ENCODE assay signal across 8 cellular contexts in the genomic region with DNA sequence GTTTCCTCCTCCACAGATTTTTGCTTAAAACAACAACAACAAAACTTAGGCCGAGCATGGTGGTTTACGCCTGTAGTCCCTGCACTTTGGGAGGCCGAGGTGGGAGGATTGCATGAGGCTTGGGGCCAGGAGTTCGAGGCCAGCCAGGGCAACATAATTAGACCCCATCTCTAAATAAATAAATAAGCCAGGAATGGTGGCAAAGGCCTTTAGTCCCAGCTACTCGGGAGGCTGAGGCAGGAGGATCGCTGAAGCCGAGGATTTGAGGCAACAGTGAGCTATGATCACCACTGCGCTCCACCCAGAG. TPM values are rescaled to one million over a fixed set of nuclear protein-coding genes. Genes with fewer than 3 reads are reported as not detected.
DNase-seq lines count a peak whose midpoint lies in the region; ATAC-seq and TF ChIP-seq lines count a peak whose summit lies in the region.
"Had no signal": no experiment of that assay in that cellular context is flagged by ENCODE, and none has a peak within 500 bp of the region (broad histone marks: within the 10 kb centered on the region; RNA-seq: fewer than 3 reads in every experiment).

No MANE protein-coding gene starts in this region.

- peaks cover 18% of the 10 kb centered on the region for H4K20me1 ChIP-seq in GM23338 (replicated peaks; ENCODE audit: insufficient read depth)

- H3F3A ChIP-seq in GM23338 (replicated peaks; ENCODE audit: low read depth) = peaks cover 19% of the 10 kb centered on the region

- H3K4me3 ChIP-seq in GM23338 (peak overlapping the region; percentile 95), Panc1 (ENCODE audit: low read depth in 2 of 2, low read length in 2 of 2) (no peak overlapping the region; a peak in 1 of 4 replicates), skeletal muscle satellite cell (ENCODE audit: low read length) (peak overlapping the region; percentile 91)

- H3K9me3 Mint-ChIP-seq in GM23338 (no peaks in the 10 kb centered on the region), endothelial cell (ENCODE audit: unreplicated experiment) (no peaks in the 10 kb centered on the region)

- peaks cover 28% of the 10 kb centered on the region for H3K79me2 ChIP-seq in GM23338 (replicated peaks; ENCODE audit: insufficient read depth)

- peaks cover 13% of the 10 kb centered on the region for H3K4me1 Mint-ChIP-seq in GM23338
- H3K4me1 Mint-ChIP-seq in endothelial cell (ENCODE audit: unreplicated experiment) = peaks cover 22% of the 10 kb centered on the region

- H3K4me3 Mint-ChIP-seq in GM23338 = peak overlapping the region; percentile 89
- H3K4me3 Mint-ChIP-seq in endothelial cell (ENCODE audit: unreplicated experiment) = peak overlapping the region; percentile 93

- H3K27ac Mint-ChIP-seq in GM23338 (no peak overlapping the region), endothelial cell (ENCODE audit: unreplicated experiment) (peak overlapping the region; percentile 96)

- intact Hi-C loops in Panc1 (cut with micrococcal nuclease; ENCODE audit: unreplicated experiment) = no loop called here

- peak overlapping the region; percentile 95 for H3K4me2 ChIP-seq in GM23338
- H3K4me2 ChIP-seq in skeletal muscle satellite cell (ENCODE audit: low read length) = peak overlapping the region; percentile 97

- H3K4me1 ChIP-seq in GM23338 (ENCODE audit: insufficient read depth) (peaks cover 19% of the 10 kb centered on the region), Panc1 (ENCODE audit: control insufficient read depth, insufficient read depth, low read length) (peaks cover 24% of the 10 kb centered on the region), skeletal muscle satellite cell (ENCODE audit: control insufficient read depth, insufficient read depth, low read length) (peaks cover 17% of the 10 kb centered on the region)

- POLR2A ChIA-PET in Panc1 (lab: Charles Lee) = interaction anchor here (0.9 kb wide), 1 partner anchor 41 kb away, joined by 4 read pairs; no protein-coding TSS in a partner anchor

- H3K9ac ChIP-seq in skeletal muscle satellite cell (ENCODE audit: low read depth, low read length) = peak overlapping the region; percentile 97

- CTCF ChIA-PET in Panc1 (lab: Charles Lee) = no interaction called here

- H3K9me2 ChIP-seq in GM23338 (ENCODE audit: insufficient read depth) = no peaks in the 10 kb centered on the region

- no peak overlapping the region for H3K27ac ChIP-seq in GM23338 (ENCODE audit: low read depth)
- peak overlapping the region; percentile 99 for H3K27ac ChIP-seq in Panc1 (ENCODE audit: low read length)

- DNase-seq in GM23338 (ENCODE audit: low spot score) (no peak), Panc1 (ENCODE audit: low read depth, low spot score) (no peak), endothelial cell (ENCODE audit: low spot score) (no peak), NCI-H2081 (lab: John Stamatoyannopoulos, UW) (no peak), NCI-H69 (lab: John Stamatoyannopoulos, UW) (no peak)
- DNase-seq: NCI-H524 treated with DMSO at 0.1 percent for 48 hours had no signal

- no TSS peak for BruUV-seq in Panc1 (replicated peaks; lab: Mats Ljungman, UMichigan)

- peak overlapping the region; percentile 23; the same call in 1 of the 2 replicates for H2AFZ ChIP-seq in GM23338

- no peak for TF ChIP-seq CTCF in GM23338 (conservative IDR thresholded peaks at IDR 0.05; ENCODE audit: low read depth in 2 of 2)
- TF ChIP-seq CTCF in Panc1 (IDR thresholded peaks at IDR 0.05) = no peak
- no peak for TF ChIP-seq CTCF in endothelial cell (IDR thresholded peaks at IDR 0.05; ENCODE audit: unreplicated experiment)

- H3K36me3 ChIP-seq in GM23338 (ENCODE audit: insufficient read depth) = no peaks in the 10 kb centered on the region
- no peaks in the 10 kb centered on the region; the same call in 1 of the 2 replicates for H3K36me3 ChIP-seq in Panc1 (ENCODE audit: control insufficient read depth, insufficient read depth, low read length)
- H3K36me3 ChIP-seq in skeletal muscle satellite cell (ENCODE audit: insufficient read depth, low read length) = no peaks in the 10 kb centered on the region

- no peaks in the 10 kb centered on the region; the same call in 2 of the 3 replicates for H3K36me3 Mint-ChIP-seq in GM23338 (ENCODE audit: low read depth)
- peaks cover 11% of the 10 kb centered on the region for H3K36me3 Mint-ChIP-seq in endothelial cell (ENCODE audit: low read depth, unreplicated experiment)

- ATAC-seq in GM23338 (no peak), Panc1 (no peak), HG03354 (IDR thresholded peaks at IDR 0.05; ENCODE audit: poor library complexity, severe bottlenecking, unreplicated experiment) (no peak)

- H3K9me3 ChIP-seq in Panc1 (ENCODE audit: control insufficient read depth, insufficient read depth, low read depth, low read length) = no peaks in the 10 kb centered on the region
- no peaks in the 10 kb centered on the region for H3K9me3 ChIP-seq in skeletal muscle satellite cell (replicated peaks; ENCODE audit: low read length)

- H3K27me3 ChIP-seq in GM23338 (ENCODE audit: insufficient read depth) = no peaks in the 10 kb centered on the region
- H3K27me3 ChIP-seq in Panc1 (ENCODE audit: control insufficient read depth, insufficient read depth, low read length) = no peaks in the 10 kb centered on the region
- H3K27me3 ChIP-seq in skeletal muscle satellite cell (ENCODE audit: control insufficient read depth, insufficient read depth, low read length) = no peaks in the 10 kb centered on the region

- peaks cover 13% of the 10 kb centered on the region for H3K27me3 Mint-ChIP-seq in GM23338 (ENCODE audit: insufficient read depth, low read depth, poor library complexity)
- H3K27me3 Mint-ChIP-seq in endothelial cell (ENCODE audit: unreplicated experiment) = peaks cover 17% of the 10 kb centered on the region

- in situ Hi-C loops in Panc1 (cut with HindIII; ENCODE audit: low pct_unique_long_range_greater_than_20kb, low sequenced_read_pairs) = no loop called here

TF ChIP-seq in GM23338, 12 proteins besides CTCF, POLR2A, EP300 and RAD21 (continues in another document):
- TF ChIP-seq NANOG (IDR thresholded peaks at IDR 0.05; ENCODE audit: borderline replicate concordance) (no peak), EZH2 (IDR thresholded peaks at IDR 0.05; ENCODE audit: low read depth, unreplicated experiment) (no peak), JUNB (IDR thresholded peaks at IDR 0.05; ENCODE audit: unreplicated experiment) (no peak), POLR2AphosphoS5 (IDR thresholded peaks at IDR 0.05; ENCODE audit: low read depth) (no peak), REST (IDR thresholded peaks at IDR 0.05; ENCODE audit: unreplicated experiment) (no peak), ZNF331 (CRISPR knock-in tag; IDR thresholded peaks at IDR 0.05; ENCODE audit: low read depth) (no peak), STAT1 (IDR thresholded peaks at IDR 0.05; ENCODE audit: unreplicated experiment) (no peak), EZH2phosphoT487 (IDR thresholded peaks at IDR 0.05; ENCODE audit: unreplicated experiment) (no peak), ZNF114 (CRISPR knock-in tag; IDR thresholded peaks at IDR 0.05) (no peak)
- TF ChIP-seq, protein P1, sequence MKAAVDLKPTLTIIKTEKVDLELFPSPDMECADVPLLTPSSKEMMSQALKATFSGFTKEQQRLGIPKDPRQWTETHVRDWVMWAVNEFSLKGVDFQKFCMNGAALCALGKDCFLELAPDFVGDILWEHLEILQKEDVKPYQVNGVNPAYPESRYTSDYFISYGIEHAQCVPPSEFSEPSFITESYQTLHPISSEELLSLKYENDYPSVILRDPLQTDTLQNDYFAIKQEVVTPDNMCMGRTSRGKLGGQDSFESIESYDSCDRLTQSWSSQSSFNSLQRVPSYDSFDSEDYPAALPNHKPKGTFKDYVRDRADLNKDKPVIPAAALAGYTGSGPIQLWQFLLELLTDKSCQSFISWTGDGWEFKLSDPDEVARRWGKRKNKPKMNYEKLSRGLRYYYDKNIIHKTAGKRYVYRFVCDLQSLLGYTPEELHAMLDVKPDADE (IDR thresholded peaks at IDR 0.05) = no peak

RNA-seq across cellular contexts. Expression of gene HP1BP3, which starts 1.3 kb away (rescaled TPM):
- total RNA-seq in GM23338 (2014; rRNA removed; shearing (Covaris generic)) = 85.5 and 89.1 TPM in 2 replicates
- polyA plus RNA-seq in GM23338 (2016; fragmentation: Nextera tagmentation; extraction: Ambion mirVana) = 112 and 117 TPM in 2 replicates
- total RNA-seq in Panc1 (2021; ENCODE audit: unreplicated experiment) (263 TPM), endothelial cell (ENCODE audit: unreplicated experiment) (164 TPM)
- 147 TPM for polyA plus RNA-seq in Panc1 (2012; ENCODE audit: insufficient read length)
- total RNA-seq in skeletal muscle satellite cell (2012; rRNA removed) = 125 and 137 TPM in 2 replicates

RNA-seq across cellular contexts. Expression of gene SH2D5, which starts 55.9 kb away (rescaled TPM):
- total RNA-seq in GM23338 (2014; rRNA removed; shearing (Covaris generic)) = 24.8 and 29.2 TPM in 2 replicates
- polyA plus RNA-seq in GM23338 (2016; fragmentation: Nextera tagmentation; extraction: Ambion mirVana) = 4.6 and 5.0 TPM in 2 replicates
- total RNA-seq in Panc1 (2021; ENCODE audit: unreplicated experiment) = 23.3 TPM
- 12.9 TPM for polyA plus RNA-seq in Panc1 (2012; ENCODE audit: insufficient read length)
- total RNA-seq in endothelial cell (ENCODE audit: unreplicated experiment) = 0.26 TPM
- 1.3 and 6.1 TPM in 2 replicates for total RNA-seq in skeletal muscle satellite cell (2012; rRNA removed)

Comparison
In these comparisons a context has a peak if more than half of its experiments do, and no peak if none do; other contexts are left out.
1. H3K4me3 ChIP-seq: peak in GM23338 (single experiment) and skeletal muscle satellite cell (single experiment); none in Panc1 (0 of 2).
2. RNA of gene SH2D5, which starts 55.9 kb away (total RNA-seq): 24.8 to 29.2 TPM in GM23338 and 23.3 TPM in Panc1 (single experiment); 0.26 TPM in endothelial cell (single experiment); every median in the first group is over 10 times any median in the second.